Comparison of ENCODE assay signal across 9 cellular contexts in the genomic region with DNA sequence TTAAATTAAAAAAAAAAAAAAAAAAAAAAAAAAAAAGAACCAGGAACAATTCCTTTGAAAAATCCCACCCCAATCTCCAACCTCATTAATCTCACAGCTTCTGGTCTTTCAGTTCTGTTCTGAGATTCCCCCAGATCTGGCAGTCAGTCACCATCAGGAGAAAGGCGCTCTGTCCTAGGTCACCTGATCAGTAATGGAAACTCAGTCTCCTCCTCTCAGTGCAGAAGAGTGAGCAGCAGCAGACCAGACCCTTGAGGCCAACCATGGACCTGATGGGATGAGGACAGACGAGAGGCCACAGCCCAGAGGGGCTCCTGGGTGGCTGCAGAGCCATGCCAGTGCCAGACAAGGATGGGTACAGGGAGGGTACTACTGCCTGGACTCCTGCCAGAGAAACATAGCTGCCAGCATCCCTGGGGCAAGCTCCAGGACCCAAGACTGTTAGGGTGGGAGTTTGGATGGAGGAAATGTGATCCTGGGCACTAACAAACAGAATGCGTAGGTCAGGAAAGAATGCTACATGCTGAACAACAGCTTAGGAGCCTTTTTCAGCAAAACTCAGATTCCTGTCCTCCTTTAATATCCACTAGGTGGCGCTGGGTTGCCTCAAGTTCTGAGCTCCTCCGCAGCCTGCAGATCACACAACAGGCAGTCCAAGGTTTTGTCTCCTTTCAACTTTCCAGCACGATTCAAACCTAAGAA. TPM values are rescaled to one million over a fixed set of nuclear protein-coding genes. Genes with fewer than 3 reads are reported as not detected.
DNase-seq lines count a peak whose midpoint lies in the region; ATAC-seq and TF ChIP-seq lines count a peak whose summit lies in the region.
"Had no signal": no experiment of that assay in that cellular context is flagged by ENCODE, and none has a peak within 500 bp of the region (broad histone marks: within the 10 kb centered on the region; RNA-seq: fewer than 3 reads in every experiment).

No MANE protein-coding gene starts in this region.

- peak; percentile 82 for DNase-seq in ELR (ENCODE audit: low read depth)
- DNase-seq in MG63 = peak; percentile 50
- peak; percentile 51 to 75 for DNase-seq in SHP77 (lab: John Stamatoyannopoulos, UW)
- peak; percentile 60 for DNase-seq in activated naive CD4-positive, alpha-beta T cell treated with anti-CD3 and anti-CD28 coated beads for 36 hours
- peak; percentile 84 for DNase-seq in globus pallidus (ENCODE audit: low spot score)

- H3K4me3 ChIP-seq in MG63 (no peak overlapping the region), parathyroid adenoma (ENCODE audit: low read depth, low read length) (no peak overlapping the region)

- intact Hi-C loops in activated naive CD4-positive, alpha-beta T cell treated with anti-CD3 and anti-CD28 coated beads for 36 hours (cut with micrococcal nuclease) = loop anchor here (1.0 kb wide), 2 partner anchors 75 to 256 kb away; no protein-coding TSS in a partner anchor

- TF ChIP-seq CTCF in parathyroid adenoma (IDR thresholded peaks at IDR 0.05) = peak; percentile 84

- peaks cover 18% of the 10 kb centered on the region for H3K36me3 Mint-ChIP-seq in activated naive CD4-positive, alpha-beta T cell treated with anti-CD3 and anti-CD28 coated beads for 36 hours (ENCODE audit: low read depth)

- H3K27me3 ChIP-seq in MG63 = no peaks in the 10 kb centered on the region
- H3K27me3 ChIP-seq in parathyroid adenoma (ENCODE audit: control insufficient read depth, insufficient read depth, low read length) = no peaks in the 10 kb centered on the region

- CTCF ChIA-PET in activated naive CD4-positive, alpha-beta T cell treated with anti-CD3 and anti-CD28 coated beads for 36 hours (lab: Charles Lee) = interaction anchor here (0.6 to 2.6 kb wide), 34 partner anchors 10 to 529 kb away, joined by 3 to 23 read pairs (median 3); a partner anchor contains a TSS

- no peaks in the 10 kb centered on the region for H3K79me2 ChIP-seq in parathyroid adenoma

- no peak overlapping the region for H3K27ac ChIP-seq in parathyroid adenoma

- H3K9me3 Mint-ChIP-seq in activated naive CD4-positive, alpha-beta T cell treated with anti-CD3 and anti-CD28 coated beads for 36 hours = no peaks in the 10 kb centered on the region
- H3K9me3 Mint-ChIP-seq: dendritic cell treated with granulocyte-macrophage colony-stimulating factor and Interleukin-4, amounts not matched to agents 40 ng/mL and 50 ng/mL, for 4 days had no signal

- no peak overlapping the region for H2AFZ ChIP-seq in parathyroid adenoma

- H3K4me1 Mint-ChIP-seq in activated naive CD4-positive, alpha-beta T cell treated with anti-CD3 and anti-CD28 coated beads for 36 hours (ENCODE audit: low read depth) = no peaks in the 10 kb centered on the region

- no peak overlapping the region for H3K9ac ChIP-seq in parathyroid adenoma

- H3K4me3 Mint-ChIP-seq in activated naive CD4-positive, alpha-beta T cell treated with anti-CD3 and anti-CD28 coated beads for 36 hours = no peak overlapping the region
- H3K4me3 Mint-ChIP-seq: dendritic cell treated with granulocyte-macrophage colony-stimulating factor and Interleukin-4, amounts not matched to agents 40 ng/mL and 50 ng/mL, for 4 days had no signal

- ATAC-seq in HG02763 (IDR thresholded peaks at IDR 0.05; ENCODE audit: unreplicated experiment) (no peak), GM19324 (IDR thresholded peaks at IDR 0.05; ENCODE audit: low FRiP score, unreplicated experiment) (no peak)

- no peak overlapping the region for H3K4me2 ChIP-seq in parathyroid adenoma (ENCODE audit: low read length)

- H3K9me3 ChIP-seq in MG63 = no peaks in the 10 kb centered on the region
- no peaks in the 10 kb centered on the region for H3K9me3 ChIP-seq in parathyroid adenoma (ENCODE audit: control insufficient read depth, low read length)

- H3K4me1 ChIP-seq in parathyroid adenoma = no peaks in the 10 kb centered on the region

- H3K27ac Mint-ChIP-seq in activated naive CD4-positive, alpha-beta T cell treated with anti-CD3 and anti-CD28 coated beads for 36 hours = no peak overlapping the region
- H3K27ac Mint-ChIP-seq: dendritic cell treated with granulocyte-macrophage colony-stimulating factor and Interleukin-4, amounts not matched to agents 40 ng/mL and 50 ng/mL, for 4 days had no signal

- H3K36me3 ChIP-seq in MG63 (peaks cover 67% of the 10 kb centered on the region), parathyroid adenoma (ENCODE audit: control insufficient read depth, insufficient read depth, low read length) (no peaks in the 10 kb centered on the region)

- H3K27me3 Mint-ChIP-seq in activated naive CD4-positive, alpha-beta T cell treated with anti-CD3 and anti-CD28 coated beads for 36 hours (ENCODE audit: low read depth) = no peaks in the 10 kb centered on the region
- H3K27me3 Mint-ChIP-seq: dendritic cell treated with granulocyte-macrophage colony-stimulating factor and Interleukin-4, amounts not matched to agents 40 ng/mL and 50 ng/mL, for 4 days had no signal

RNA-seq across cellular contexts. Expression of a gene that starts 28.7 kb away (rescaled TPM):
- 126 and 258 TPM in 2 replicates for total RNA-seq in MG63 (2014; rRNA removed; shearing (Covaris generic); ENCODE audit: low replicate concordance)
- 10 to 100 TPM; 38.6 to 38.8 TPM for total RNA-seq in activated naive CD4-positive, alpha-beta T cell treated with anti-CD3 and anti-CD28 coated beads for 36 hours

RNA-seq across cellular contexts. Expression of a gene that starts 31.7 kb away (rescaled TPM):
- 9.6 and 18.2 TPM in 2 replicates for total RNA-seq in MG63 (2014; rRNA removed; shearing (Covaris generic); ENCODE audit: low replicate concordance)
- total RNA-seq in activated naive CD4-positive, alpha-beta T cell treated with anti-CD3 and anti-CD28 coated beads for 36 hours = 10 to 100 TPM; 38.1 to 42.0 TPM

RNA-seq across cellular contexts. Expression of a gene that starts 34.3 kb away (rescaled TPM):
- 4.2 and 12.0 TPM in 2 replicates for total RNA-seq in MG63 (2014; rRNA removed; shearing (Covaris generic); ENCODE audit: low replicate concordance)
- under 1 TPM in 1 of 2 experiments, not detected in 1; 0.36 TPM for total RNA-seq in activated naive CD4-positive, alpha-beta T cell treated with anti-CD3 and anti-CD28 coated beads for 36 hours

RNA-seq across cellular contexts. Expression of a gene that starts 45.7 kb away (rescaled TPM):
- total RNA-seq in MG63 (2014; rRNA removed; shearing (Covaris generic); ENCODE audit: low replicate concordance) = not detected in 2 replicates
- total RNA-seq in activated naive CD4-positive, alpha-beta T cell treated with anti-CD3 and anti-CD28 coated beads for 36 hours = not detected

RNA-seq across cellular contexts. Expression of a gene that starts 53.1 kb away (rescaled TPM):
- 33.1 and 87.8 TPM in 2 replicates for total RNA-seq in MG63 (2014; rRNA removed; shearing (Covaris generic); ENCODE audit: low replicate concordance)
- total RNA-seq in activated naive CD4-positive, alpha-beta T cell treated with anti-CD3 and anti-CD28 coated beads for 36 hours = 10 to 100 TPM; 38.0 to 38.6 TPM
